ENCODE assay signal across 1 cellular context in genomic region chr4:173195708-173196107, GRCh38.
TF ChIP-seq lines count a peak whose summit lies in the region.

No MANE protein-coding gene starts in this region.

TF ChIP-seq in GM12878, 131 proteins besides CTCF, POLR2A, EP300 and RAD21:
- TF ChIP-seq JUNB (IDR thresholded peaks at IDR 0.05) (peak; percentile 51), ZZZ3 (IDR thresholded peaks at IDR 0.05; ENCODE audit: control insufficient read depth, insufficient read length, low read depth) (no peak), CREM (IDR thresholded peaks at IDR 0.05; ENCODE audit: low read depth) (no peak), ATF2 (IDR thresholded peaks at IDR 0.05; ENCODE audit: low read length) (no peak), PKNOX1 (IDR thresholded peaks at IDR 0.05) (no peak), MXI1 (IDR thresholded peaks at IDR 0.05; ENCODE audit: low read depth, low read length) (no peak), SRF (IDR thresholded peaks at IDR 0.05; ENCODE audit: low read depth in 2 of 2, low read length in 2 of 2) (no peak), IKZF2 (IDR thresholded peaks at IDR 0.05) (0 out of 4 replicates have a peak, but pooled peaks of 1 of the 2 experiments have one; percentile 2), POLR2AphosphoS2 (IDR thresholded peaks at IDR 0.05; ENCODE audit: low read depth, low read length) (no peak), ZNF207 (IDR thresholded peaks at IDR 0.05; ENCODE audit: borderline replicate concordance) (no peak), RELA (IDR thresholded peaks at IDR 0.05; ENCODE audit: borderline replicate concordance, partially characterized antibody) (no peak), HDAC6 (IDR thresholded peaks at IDR 0.05; ENCODE audit: unreplicated experiment) (no peak), IKZF1 (conservative IDR thresholded peaks at IDR 0.05) (no peak)
- TF ChIP-seq, protein P1, sequence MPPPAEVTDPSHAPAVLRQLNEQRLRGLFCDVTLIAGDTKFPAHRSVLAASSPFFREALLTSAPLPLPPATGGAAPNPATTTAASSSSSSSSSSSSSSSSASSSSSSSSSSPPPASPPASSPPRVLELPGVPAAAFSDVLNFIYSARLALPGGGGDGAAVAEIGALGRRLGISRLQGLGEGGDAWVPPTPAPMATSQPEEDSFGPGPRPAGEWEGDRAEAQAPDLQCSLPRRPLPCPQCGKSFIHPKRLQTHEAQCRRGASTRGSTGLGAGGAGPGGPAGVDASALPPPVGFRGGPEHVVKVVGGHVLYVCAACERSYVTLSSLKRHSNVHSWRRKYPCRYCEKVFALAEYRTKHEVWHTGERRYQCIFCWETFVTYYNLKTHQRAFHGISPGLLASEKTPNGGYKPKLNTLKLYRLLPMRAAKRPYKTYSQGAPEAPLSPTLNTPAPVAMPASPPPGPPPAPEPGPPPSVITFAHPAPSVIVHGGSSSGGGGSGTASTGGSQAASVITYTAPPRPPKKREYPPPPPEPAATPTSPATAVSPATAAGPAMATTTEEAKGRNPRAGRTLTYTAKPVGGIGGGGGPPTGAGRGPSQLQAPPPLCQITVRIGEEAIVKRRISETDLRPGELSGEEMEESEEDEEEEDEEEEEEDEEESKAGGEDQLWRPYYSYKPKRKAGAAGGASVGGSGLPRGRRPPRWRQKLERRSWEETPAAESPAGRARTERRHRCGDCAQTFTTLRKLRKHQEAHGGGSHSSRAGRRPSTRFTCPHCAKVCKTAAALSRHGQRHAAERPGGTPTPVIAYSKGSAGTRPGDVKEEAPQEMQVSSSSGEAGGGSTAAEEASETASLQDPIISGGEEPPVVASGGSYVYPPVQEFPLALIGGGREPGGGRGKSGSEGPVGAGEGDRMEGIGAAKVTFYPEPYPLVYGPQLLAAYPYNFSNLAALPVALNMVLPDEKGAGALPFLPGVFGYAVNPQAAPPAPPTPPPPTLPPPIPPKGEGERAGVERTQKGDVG (CRISPR knock-in tag; IDR thresholded peaks at IDR 0.05), result no peak
- TF ChIP-seq, protein P2, sequence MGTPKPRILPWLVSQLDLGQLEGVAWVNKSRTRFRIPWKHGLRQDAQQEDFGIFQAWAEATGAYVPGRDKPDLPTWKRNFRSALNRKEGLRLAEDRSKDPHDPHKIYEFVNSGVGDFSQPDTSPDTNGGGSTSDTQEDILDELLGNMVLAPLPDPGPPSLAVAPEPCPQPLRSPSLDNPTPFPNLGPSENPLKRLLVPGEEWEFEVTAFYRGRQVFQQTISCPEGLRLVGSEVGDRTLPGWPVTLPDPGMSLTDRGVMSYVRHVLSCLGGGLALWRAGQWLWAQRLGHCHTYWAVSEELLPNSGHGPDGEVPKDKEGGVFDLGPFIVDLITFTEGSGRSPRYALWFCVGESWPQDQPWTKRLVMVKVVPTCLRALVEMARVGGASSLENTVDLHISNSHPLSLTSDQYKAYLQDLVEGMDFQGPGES (IDR thresholded peaks at IDR 0.05), result no peak
- TF ChIP-seq, protein P3, sequence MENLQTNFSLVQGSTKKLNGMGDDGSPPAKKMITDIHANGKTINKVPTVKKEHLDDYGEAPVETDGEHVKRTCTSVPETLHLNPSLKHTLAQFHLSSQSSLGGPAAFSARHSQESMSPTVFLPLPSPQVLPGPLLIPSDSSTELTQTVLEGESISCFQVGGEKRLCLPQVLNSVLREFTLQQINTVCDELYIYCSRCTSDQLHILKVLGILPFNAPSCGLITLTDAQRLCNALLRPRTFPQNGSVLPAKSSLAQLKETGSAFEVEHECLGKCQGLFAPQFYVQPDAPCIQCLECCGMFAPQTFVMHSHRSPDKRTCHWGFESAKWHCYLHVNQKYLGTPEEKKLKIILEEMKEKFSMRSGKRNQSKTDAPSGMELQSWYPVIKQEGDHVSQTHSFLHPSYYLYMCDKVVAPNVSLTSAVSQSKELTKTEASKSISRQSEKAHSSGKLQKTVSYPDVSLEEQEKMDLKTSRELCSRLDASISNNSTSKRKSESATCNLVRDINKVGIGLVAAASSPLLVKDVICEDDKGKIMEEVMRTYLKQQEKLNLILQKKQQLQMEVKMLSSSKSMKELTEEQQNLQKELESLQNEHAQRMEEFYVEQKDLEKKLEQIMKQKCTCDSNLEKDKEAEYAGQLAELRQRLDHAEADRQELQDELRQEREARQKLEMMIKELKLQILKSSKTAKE (IDR thresholded peaks at IDR 0.05; ENCODE audit: low read depth, poor library complexity, severe bottlenecking), result no peak
